In the genomic region with DNA sequence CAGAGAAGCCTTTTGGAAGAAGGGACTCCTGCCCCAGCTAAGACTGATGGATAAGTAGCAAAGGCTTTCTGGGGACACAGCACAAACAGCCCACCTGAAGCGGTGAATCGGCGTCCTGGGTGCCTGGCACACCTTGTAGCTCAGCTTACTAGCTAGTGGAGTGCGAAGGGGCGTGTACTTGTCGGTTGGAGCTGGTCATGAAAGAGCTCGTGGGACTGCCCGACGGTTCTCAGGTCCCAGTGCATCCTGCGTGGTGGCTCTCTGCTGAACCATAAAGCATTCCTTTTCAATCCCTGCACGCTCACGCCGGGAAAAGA, we compare ENCODE assay signal across 8 cellular contexts. TPM values are rescaled to one million over a fixed set of nuclear protein-coding genes. Genes with fewer than 3 reads are reported as not detected.
DNase-seq lines count a peak whose midpoint lies in the region; ATAC-seq, FAIRE-seq and TF ChIP-seq lines count a peak whose summit lies in the region.

No MANE protein-coding gene starts in this region.

- no peaks in the 10 kb centered on the region for H3K36me3 ChIP-seq in KOPT-K1 (ENCODE audit: insufficient read depth, low read length)
- no peaks in the 10 kb centered on the region for H3K36me3 ChIP-seq in K562 (ENCODE audit: control insufficient read depth, insufficient read depth, low read length)
- no peaks in the 10 kb centered on the region for H3K36me3 ChIP-seq in vagina

- H3K9me3 ChIP-seq in KOPT-K1 (ENCODE audit: insufficient read depth, low read length, poor library complexity, severe bottlenecking) = no peaks in the 10 kb centered on the region
- no peaks in the 10 kb centered on the region for H3K9me3 ChIP-seq in K562 (replicated peaks; ENCODE audit: control insufficient read depth, insufficient read depth, low read depth, low read length)
- no peaks in the 10 kb centered on the region for H3K9me3 ChIP-seq in vagina

- TF ChIP-seq EP300 in K562 (IDR thresholded peaks at IDR 0.05; ENCODE audit: low read length) = no peak

- H3K4me2 ChIP-seq in K562 (ENCODE audit: insufficient read depth, low read length) = peak overlapping the region; percentile 84

- H3K4me1 Mint-ChIP-seq in memory B cell = peaks cover 35% of the 10 kb centered on the region

- H3K4me1 ChIP-seq in K562 (replicated peaks in 1 of 2; ENCODE audit: control insufficient read depth in 2 of 2, insufficient read depth in 2 of 2, low read length in 2 of 2) = peaks cover 14 to 28% of the 10 kb centered on the region in 2 experiments
- H3K4me1 ChIP-seq in vagina = peaks cover 41% of the 10 kb centered on the region

- no peak overlapping the region for H3K27ac Mint-ChIP-seq in memory B cell

- H3K9ac ChIP-seq in K562 (ENCODE audit: insufficient read depth in 1 of 2, low read depth in 2 of 2, low read length in 2 of 2) = peak overlapping the region; percentile 75 to 84

- H3K4me3 ChIP-seq in K562 = peak overlapping the region; percentile 87
- H3K4me3 ChIP-seq in vagina = peak overlapping the region; percentile 96 to 97

- H4K20me1 ChIP-seq in K562 (replicated peaks; ENCODE audit: control insufficient read depth, insufficient read depth, low read length) = no peaks in the 10 kb centered on the region; the same call in 1 of the 2 replicates

- intact Hi-C loops in K562 (cut with micrococcal nuclease) = no loop called here
- intact Hi-C loops in vagina (cut with DNase I) = no loop called here

- POLR2A ChIA-PET in K562 (lab: Yijun Ruan, JAX) = interaction anchor here (2.7 kb wide), 1 partner anchor 12 kb away, joined by 11 read pairs; no protein-coding TSS in a partner anchor
- POLR2A ChIA-PET in HEK293T (lab: Yijun Ruan, JAX) = interaction anchor here (0.6 to 0.9 kb wide), 3 partner anchors 10 to 27 kb away, joined by 3 to 4 read pairs (median 4); no protein-coding TSS in a partner anchor

- CTCF ChIA-PET in K562 (lab: Yijun Ruan, JAX; ENCODE audit: low intra/inter-chr PET ratio) (no interaction called here), HEK293T (lab: Yijun Ruan, JAX) (interaction anchor here (0.6 to 1.1 kb wide), 3 partner anchors 11 to 282 kb away, joined by 3 read pairs; no protein-coding TSS in a partner anchor)

- H3K36me3 Mint-ChIP-seq in memory B cell = peaks cover 1% of the 10 kb centered on the region

- peak; percentile 23 for ATAC-seq in GM18505 (IDR thresholded peaks at IDR 0.05; ENCODE audit: unreplicated experiment)
- peak; percentile 20 for ATAC-seq in GM21619 (IDR thresholded peaks at IDR 0.05; ENCODE audit: unreplicated experiment)
- peak; percentile 27 for ATAC-seq in K562
- peak; percentile 37 for ATAC-seq in memory B cell (ENCODE audit: low read depth)

- peak overlapping the region; percentile 98 for H2AFZ ChIP-seq in K562 (ENCODE audit: low read depth, low read length)

- 4% methylated on average over 13 of the region's 13 CpGs for WGBS in K562 (ENCODE audit: insufficient coverage, low coverage, missing lambda C conversion rate)

- in situ Hi-C loops in K562 (cut with MboI) = no loop called here

- H3K27me3 ChIP-seq in K562 (ENCODE audit: control insufficient read depth in 2 of 2, insufficient read depth in 2 of 2, low read length in 2 of 2) (no peaks in the 10 kb centered on the region), vagina (no peaks in the 10 kb centered on the region)

- no peak for TF ChIP-seq POLR2A in GM18505 (IDR thresholded peaks at IDR 0.05; ENCODE audit: borderline replicate concordance, extremely low read depth, insufficient read depth, insufficient read length)
- no peak for TF ChIP-seq POLR2A in K562 (conservative IDR thresholded peaks at IDR 0.05)
- TF ChIP-seq POLR2A in vagina (IDR thresholded peaks at IDR 0.05) = no peak

- no peak for TF ChIP-seq RAD21 in K562 (CRISPR knock-in tag; conservative IDR thresholded peaks at IDR 0.05 in 1 of 2, IDR thresholded peaks at IDR 0.05 in 1 of 2)

- DNase-seq in K562 (ENCODE audit: extremely low read depth in 1 of 4, low spot score in 3 of 4) = no peak
- no peak for DNase-seq in memory B cell (ENCODE audit: low spot score in 2 of 2)
- no peak for DNase-seq in vagina (ENCODE audit: extremely low spot score in 2 of 2)
- DNase-seq in HEK293T (ENCODE audit: extremely low spot score) = no peak
- no peak for DNase-seq in epidermal melanocyte (ENCODE audit: insufficient read length, low spot score)

- H3K27me3 Mint-ChIP-seq in memory B cell = no peaks in the 10 kb centered on the region

- no peak for FAIRE-seq in K562 (lab: Jason Lieb, UNC)

- H3K27ac ChIP-seq in KOPT-K1 (ENCODE audit: low read depth, low read length, poor library complexity, severe bottlenecking) (peak overlapping the region; percentile 70), K562 (ENCODE audit: extremely low read depth, low read depth, low read length) (peak overlapping the region; percentile 79), vagina (peak overlapping the region; percentile 90)

- H3K9me1 ChIP-seq in K562 (ENCODE audit: control insufficient read depth, insufficient read depth, low read length) = no peaks in the 10 kb centered on the region

- BruUV-seq in K562 (replicated peaks; lab: Mats Ljungman, UMichigan) = TSS peak; percentile 67

- no peaks in the 10 kb centered on the region for H3K9me3 Mint-ChIP-seq in memory B cell

- TF ChIP-seq CTCF in K562 (IDR thresholded peaks at IDR 0.05 in 2 of 3, conservative IDR thresholded peaks at IDR 0.05 in 1 of 3; ENCODE audit: insufficient read depth in 2 of 3, low read depth in 1 of 3, low read length in 3 of 3) = no peak
- TF ChIP-seq CTCF in vagina (IDR thresholded peaks at IDR 0.05) = no peak

- peaks cover 43% of the 10 kb centered on the region for H3K79me2 ChIP-seq in K562 (ENCODE audit: control insufficient read depth, insufficient read depth, low read length)

- no peak overlapping the region for H3K4me3 Mint-ChIP-seq in memory B cell

TF ChIP-seq in K562, 482 proteins besides CTCF, POLR2A, EP300 and RAD21 (continues in another document):
- no peak for TF ChIP-seq ZNF239 (CRISPR knock-in tag; IDR thresholded peaks at IDR 0.05)
- 0 out of 2 replicates have a peak, but pooled peaks have one; percentile 50 for TF ChIP-seq ZNF589 (CRISPR knock-in tag; IDR thresholded peaks at IDR 0.05; ENCODE audit: low read depth)

TF ChIP-seq in HEK293T, 16 proteins besides CTCF, POLR2A, EP300 and RAD21 (continues in another document):
- no peak for TF ChIP-seq HDGF (IDR thresholded peaks at IDR 0.05; ENCODE audit: borderline replicate concordance)
- no peak for TF ChIP-seq SP1 (IDR thresholded peaks at IDR 0.05)
- TF ChIP-seq ARNT (IDR thresholded peaks at IDR 0.05) = no peak
- no peak for TF ChIP-seq SUZ12 (IDR thresholded peaks at IDR 0.05)
- no peak for TF ChIP-seq FOXK2 (IDR thresholded peaks at IDR 0.05)
- no peak for TF ChIP-seq NFRKB (IDR thresholded peaks at IDR 0.05)
- TF ChIP-seq TARDBP (IDR thresholded peaks at IDR 0.05) = no peak
- TF ChIP-seq BHLHE40 (IDR thresholded peaks at IDR 0.05; ENCODE audit: borderline replicate concordance) = no peak
- no peak for TF ChIP-seq L3MBTL2 (conservative IDR thresholded peaks at IDR 0.05)
- TF ChIP-seq, protein P1, sequence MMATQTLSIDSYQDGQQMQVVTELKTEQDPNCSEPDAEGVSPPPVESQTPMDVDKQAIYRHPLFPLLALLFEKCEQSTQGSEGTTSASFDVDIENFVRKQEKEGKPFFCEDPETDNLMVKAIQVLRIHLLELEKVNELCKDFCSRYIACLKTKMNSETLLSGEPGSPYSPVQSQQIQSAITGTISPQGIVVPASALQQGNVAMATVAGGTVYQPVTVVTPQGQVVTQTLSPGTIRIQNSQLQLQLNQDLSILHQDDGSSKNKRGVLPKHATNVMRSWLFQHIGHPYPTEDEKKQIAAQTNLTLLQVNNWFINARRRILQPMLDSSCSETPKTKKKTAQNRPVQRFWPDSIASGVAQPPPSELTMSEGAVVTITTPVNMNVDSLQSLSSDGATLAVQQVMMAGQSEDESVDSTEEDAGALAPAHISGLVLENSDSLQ (IDR thresholded peaks at IDR 0.05) = no peak
- no peak for TF ChIP-seq LEF1 (IDR thresholded peaks at IDR 0.05; ENCODE audit: borderline replicate concordance)

RNA-seq across cellular contexts. Expression of a gene that starts 0.7 kb away (rescaled TPM):
- 37.0 and 117 TPM in 2 replicates for total RNA-seq in K562 (2011; cell fraction: chromatin; rRNA removed; ENCODE audit: low replicate concordance)
- 12.7 and 16.6 TPM in 2 replicates for total RNA-seq in K562 (2011; cell fraction: nucleolus; rRNA removed)
- 46.7 and 79.5 TPM in 2 replicates for total RNA-seq in K562 (2011; cell fraction: nucleoplasm; rRNA removed)
- 10.5 and 12.3 TPM in 2 replicates for total RNA-seq in K562 (2014; rRNA removed)
- 17.6 and 21.0 TPM in 2 replicates for total RNA-seq in K562 (2014; rRNA removed; fragmentation: Illumina TruSeq; extraction: Trizol)
- 15.8 and 17.8 TPM in 2 replicates for total RNA-seq in K562 (2015; rRNA removed; fragmentation: Illumina TruSeq; extraction: Trizol)
- total RNA-seq in K562 (2021) = 16.0 TPM in 2 replicates
- 10.2 and 12.4 TPM in 2 replicates for polyA plus RNA-seq in K562 (2011; rRNA removed)
- 5.0 and 6.4 TPM in 2 replicates for polyA plus RNA-seq in K562 (2011; cell fraction: cytosol; rRNA removed)
- polyA plus RNA-seq in K562 (2011; cell fraction: nucleus; rRNA removed) = 10.7 and 13.0 TPM in 2 replicates
- polyA plus RNA-seq in K562 (2012) = 10.5 and 10.6 TPM in 2 replicates
- polyA plus RNA-seq in K562 (2014; fragmentation: Illumina TruSeq; extraction: Trizol) = 11.0 and 13.8 TPM in 2 replicates
- polyA plus RNA-seq in K562 (2014; fragmentation: Nextera tagmentation; extraction: Ambion mirVana) = 1 to 10 TPM; 3.1 to 5.2 TPM
- 9.2 and 9.4 TPM in 2 replicates for polyA plus RNA-seq in K562 (2014; rRNA removed)
- 32.2 and 40.2 TPM in 2 replicates for polyA minus RNA-seq in K562 (2011; rRNA and poly(A)+ RNA removed)
- 6.5 and 6.9 TPM in 2 replicates for polyA minus RNA-seq in K562 (2011; cell fraction: cytosol; rRNA and poly(A)+ RNA removed)
- 31.5 and 58.0 TPM in 2 replicates for polyA minus RNA-seq in K562 (2011; cell fraction: nucleus; rRNA and poly(A)+ RNA removed)
- total RNA-seq in vagina = 14.7 TPM

RNA-seq across cellular contexts. Expression of a gene that starts 45.7 kb away (rescaled TPM):
- total RNA-seq in K562 (2011; cell fraction: chromatin; rRNA removed; ENCODE audit: low replicate concordance) = 1.3 and 3.1 TPM in 2 replicates
- 2.9 and 3.2 TPM in 2 replicates for total RNA-seq in K562 (2011; cell fraction: nucleolus; rRNA removed)
- total RNA-seq in K562 (2011; cell fraction: nucleoplasm; rRNA removed) = 4.6 and 4.7 TPM in 2 replicates
- 2.0 and 2.5 TPM in 2 replicates for total RNA-seq in K562 (2014; rRNA removed)
- total RNA-seq in K562 (2014; rRNA removed; fragmentation: Illumina TruSeq; extraction: Trizol) = 1.6 and 2.2 TPM in 2 replicates
- 1.6 and 1.7 TPM in 2 replicates for total RNA-seq in K562 (2015; rRNA removed; fragmentation: Illumina TruSeq; extraction: Trizol)
- total RNA-seq in K562 (2021) = 2.2 TPM in 2 replicates
- 1.8 TPM in 2 replicates for polyA plus RNA-seq in K562 (2011; rRNA removed)
- polyA plus RNA-seq in K562 (2011; cell fraction: cytosol; rRNA removed) = 2.0 and 2.3 TPM in 2 replicates
- 1.1 and 1.6 TPM in 2 replicates for polyA plus RNA-seq in K562 (2011; cell fraction: nucleus; rRNA removed)
- 2.6 and 4.4 TPM in 2 replicates for polyA plus RNA-seq in K562 (2012)
- 2.3 and 2.4 TPM in 2 replicates for polyA plus RNA-seq in K562 (2014; fragmentation: Illumina TruSeq; extraction: Trizol)
- under 1 TPM; 0.68 to 0.69 TPM for polyA plus RNA-seq in K562 (2014; fragmentation: Nextera tagmentation; extraction: Ambion mirVana)
- polyA plus RNA-seq in K562 (2014; rRNA removed) = 2.2 and 2.8 TPM in 2 replicates
- 1.6 and 2.0 TPM in 2 replicates for polyA minus RNA-seq in K562 (2011; rRNA and poly(A)+ RNA removed)
- 0.55 and 2.0 TPM in 2 replicates for polyA minus RNA-seq in K562 (2011; cell fraction: cytosol; rRNA and poly(A)+ RNA removed)
- polyA minus RNA-seq in K562 (2011; cell fraction: nucleus; rRNA and poly(A)+ RNA removed) = 0.33 and 0.67 TPM in 2 replicates
- total RNA-seq in vagina = 26.0 TPM
